Comparison of ENCODE assay signal across 8 cellular contexts in genomic region chrX:152904151-152905080, GRCh38. TPM values are rescaled to one million over a fixed set of nuclear protein-coding genes. Genes with fewer than 3 reads are reported as not detected.
DNase-seq lines count a peak whose midpoint lies in the region; ATAC-seq and TF ChIP-seq lines count a peak whose summit lies in the region.

No MANE protein-coding gene starts in this region.

- DNase-seq in CD14-positive monocyte (ENCODE audit: low spot score), result peak; percentile 57
- DNase-seq in NCI-H510A treated with DMSO at 0.1 percent for 48 hours (lab: John Stamatoyannopoulos, UW), result peak; percentile 23
- DNase-seq in activated T-cell treated with anti-CD3 and anti-CD28 coated beads, Interleukin-2, amount 50 U/mL, for 48 hours, result peak; percentile 69 to 71
- DNase-seq in globus pallidus (ENCODE audit: low spot score), result peak; percentile 26
- DNase-seq in posterior cingulate gyrus, result peak in 7 of 10 donors; percentile 36 to 82 (median 56)

- no peak overlapping the region for H3K4me3 Mint-ChIP-seq in CD14-positive monocyte

- no peak overlapping the region for H3K27ac Mint-ChIP-seq in CD14-positive monocyte

- peaks cover 3% of the 10 kb centered on the region for H3K4me1 Mint-ChIP-seq in CD14-positive monocyte

- peaks cover 1 to 21% (median 19%) of the 10 kb centered on the region in 3 donors for H3K27me3 Mint-ChIP-seq in CD14-positive monocyte (ENCODE audit: low read depth in 3 of 3)

- H3K36me3 Mint-ChIP-seq in CD14-positive monocyte, result no peaks in the 10 kb centered on the region

- TF ChIP-seq CTCF in CD14-positive monocyte (IDR thresholded peaks at IDR 0.05), result peak; percentile 78

- H3K9me3 Mint-ChIP-seq in CD14-positive monocyte, result peaks cover 0 to 3% (median 0%) of the 10 kb centered on the region in 7 donors

- intact Hi-C loops in CD14-positive monocyte (cut with micrococcal nuclease) (no loop called here), posterior cingulate gyrus (cut with DNase I) (no loop called here)

- peak; percentile 61 for ATAC-seq in GM19438 (IDR thresholded peaks at IDR 0.05; ENCODE audit: low read depth, unreplicated experiment)
- ATAC-seq in HG02610 (IDR thresholded peaks at IDR 0.05; ENCODE audit: unreplicated experiment), result no peak
- ATAC-seq in GM21390 (IDR thresholded peaks at IDR 0.05; ENCODE audit: unreplicated experiment), result no peak

RNA-seq across cellular contexts. Expression of gene ZNF185, which starts 6.5 kb away (rescaled TPM):
- polyA plus RNA-seq in CD14-positive monocyte, result 10 to 100 TPM; 39.1 to 82.9 TPM
